15 cellular contexts compared by ENCODE assay signal in the genomic region with DNA sequence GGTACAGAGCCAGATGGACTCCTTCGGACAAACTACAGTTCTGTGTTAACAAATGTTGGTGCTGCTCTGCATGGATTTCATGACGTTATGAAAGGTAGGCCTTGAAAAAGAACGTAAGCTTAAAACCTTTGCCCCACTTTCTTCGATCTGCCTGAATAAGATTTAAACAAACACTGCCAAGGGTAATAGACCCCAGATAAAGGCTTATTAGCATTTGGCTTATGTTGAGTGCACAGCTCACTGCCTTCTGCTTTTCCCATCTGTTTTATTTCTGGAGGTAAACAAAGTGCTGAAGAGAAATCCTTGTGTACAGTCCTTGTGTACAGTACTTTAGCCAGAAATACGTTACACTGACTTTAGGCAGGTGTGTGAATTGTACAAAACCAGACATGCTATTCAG. TPM values are rescaled to one million over a fixed set of nuclear protein-coding genes. Genes with fewer than 3 reads are reported as not detected.
DNase-seq lines count a peak whose midpoint lies in the region; ATAC-seq and TF ChIP-seq lines count a peak whose summit lies in the region.
"Had no signal": no experiment of that assay in that cellular context is flagged by ENCODE, and none has a peak within 500 bp of the region (broad histone marks: within the 10 kb centered on the region; RNA-seq: fewer than 3 reads in every experiment).

No MANE protein-coding gene starts in this region.

- no peak overlapping the region for H3K4me3 ChIP-seq in sigmoid colon
- H3K4me3 ChIP-seq: cardiac muscle cell had no signal

- peaks cover 10% of the 10 kb centered on the region for H3K36me3 Mint-ChIP-seq in glutamatergic neuron (ENCODE audit: unreplicated experiment)

- DNase-seq in NCI-H1092 (lab: John Stamatoyannopoulos, UW) (peak; percentile 58), NCI-H774 (lab: John Stamatoyannopoulos, UW) (peak; percentile 65), glutamatergic neuron (no peak), sigmoid colon (no peak), SHP77 treated with DMSO at 0.1 percent for 48 hours (lab: John Stamatoyannopoulos, UW) (no peak)
- DNase-seq in activated naive CD4-positive, alpha-beta T cell treated with anti-CD3 and anti-CD28 coated beads, Interleukin-2, amount 50 U/mL, for 16 hours, result no peak
- DNase-seq: activated CD4-positive, alpha-beta T cell treated with anti-CD3 and anti-CD28 coated beads, Interleukin-2, amount 50 U/mL, for 4 hours; activated effector memory CD4-positive, alpha-beta T cell treated with anti-CD3 and anti-CD28 coated beads, Interleukin-2, amount 50 U/mL, for 16 hours; NCI-H187 treated with DMSO at 0.1 percent for 48 hours; right cardiac atrium; T-helper 17 cell had no signal

- TF ChIP-seq CTCF in glutamatergic neuron (IDR thresholded peaks at IDR 0.05; ENCODE audit: partially characterized antibody, unreplicated experiment) (no peak), sigmoid colon (IDR thresholded peaks at IDR 0.05) (no peak)

- intact Hi-C loops in sigmoid colon (cut with DNase I), result no loop called here

- peak overlapping the region; percentile 78 to 91 (median 88) for H3K27ac ChIP-seq in sigmoid colon
- H3K27ac ChIP-seq: cardiac muscle cell had no signal

- TF ChIP-seq POLR2A in sigmoid colon (IDR thresholded peaks at IDR 0.05), result no peak

- H3K36me3 ChIP-seq in sigmoid colon, result no peaks in the 10 kb centered on the region

- H3K27me3 ChIP-seq in sigmoid colon, result no peaks in the 10 kb centered on the region
- H3K27me3 ChIP-seq: cardiac muscle cell had no signal

- no peaks in the 10 kb centered on the region for H3K9me3 ChIP-seq in sigmoid colon

- TF ChIP-seq EP300 in sigmoid colon (IDR thresholded peaks at IDR 0.05), result no peak

- peak overlapping the region; percentile 96 for H3K27ac Mint-ChIP-seq in glutamatergic neuron (ENCODE audit: unreplicated experiment)

- H3K4me1 ChIP-seq in sigmoid colon, result peaks cover 0 to 79% (median 57%) of the 10 kb centered on the region in 4 donors

- peak overlapping the region; percentile 28 for H3K4me3 Mint-ChIP-seq in glutamatergic neuron (ENCODE audit: unreplicated experiment)
- H3K4me3 Mint-ChIP-seq: CD14-positive monocyte, T-helper 17 cell had no signal

- 37 to 65% methylated on average over 5 of the region's 5 CpGs for WGBS in sigmoid colon, 2 donors

- no peak for ATAC-seq in GM21367 (IDR thresholded peaks at IDR 0.05; ENCODE audit: unreplicated experiment)
- ATAC-seq: Panc1, right cardiac atrium, T-helper 17 cell had no signal

- H3K4me1 Mint-ChIP-seq in glutamatergic neuron (ENCODE audit: low read depth, unreplicated experiment), result peaks cover 22% of the 10 kb centered on the region
- H3K4me1 Mint-ChIP-seq: CD14-positive monocyte had no signal

- no peaks in the 10 kb centered on the region for H3K27me3 Mint-ChIP-seq in glutamatergic neuron (ENCODE audit: unreplicated experiment)
- H3K27me3 Mint-ChIP-seq: T-helper 17 cell had no signal

- H3K9me3 Mint-ChIP-seq in glutamatergic neuron (ENCODE audit: unreplicated experiment), result peaks cover 1% of the 10 kb centered on the region

RNA-seq across cellular contexts. Expression of a gene that starts 39.4 kb away (rescaled TPM):
- total RNA-seq in glutamatergic neuron (ENCODE audit: unreplicated experiment) (55.3 TPM), sigmoid colon (10 to 100 TPM; 34.4 to 79.2 (median 51.6) TPM)
- 10 to 100 TPM; 16.5 to 27.0 (median 16.9) TPM for polyA plus RNA-seq in sigmoid colon

RNA-seq across cellular contexts. Expression of a gene that starts 50.0 kb away (rescaled TPM):
- total RNA-seq in glutamatergic neuron (ENCODE audit: unreplicated experiment) (4.2 TPM), sigmoid colon (100 to 1,000 TPM; 121 to 218 (median 188) TPM)
- 1 to 10 TPM; 1.8 to 6.1 (median 1.8) TPM for polyA plus RNA-seq in sigmoid colon

Comparison
In these comparisons a context has a peak if more than half of its experiments do, and no peak if none do; other contexts are left out.
1. DNase-seq: peak in NCI-H1092 (single experiment) and NCI-H774 (single experiment); none in glutamatergic neuron (single experiment), sigmoid colon (single experiment), SHP77 treated with DMSO at 0.1 percent for 48 hours (single experiment) and activated naive CD4-positive, alpha-beta T cell treated with anti-CD3 and anti-CD28 coated beads, Interleukin-2, amount 50 U/mL, for 16 hours (single experiment).
2. RNA of a gene that starts 50.0 kb away (total RNA-seq): 121 to 218 TPM in sigmoid colon; 4.2 TPM in glutamatergic neuron (single experiment); every median in the first group is over 10 times any median in the second.